In genomic region chr6:10518461-10519216, GRCh38 we compare ENCODE assay signal across 10 cellular contexts. TPM values are rescaled to one million over a fixed set of nuclear protein-coding genes. Genes with fewer than 3 reads are reported as not detected.
DNase-seq lines count a peak whose midpoint lies in the region; ATAC-seq and TF ChIP-seq lines count a peak whose summit lies in the region.
"Had no signal": no experiment of that assay in that cellular context is flagged by ENCODE, and none has a peak within 500 bp of the region (broad histone marks: within the 10 kb centered on the region; RNA-seq: fewer than 3 reads in every experiment).

No MANE protein-coding gene starts in this region.

- H3K9me3 ChIP-seq in BLaER1 treated with 17β-estradiol and CSF1 and Interleukin-3, amounts not matched to agents 10 nM and 100 nM (replicated peaks in 1 of 11): no peaks in the 10 kb centered on the region
- no peaks in the 10 kb centered on the region for H3K9me3 ChIP-seq in right lobe of liver

- peak overlapping the region in 6 of 11 experiments; percentile 45 to 74 (median 59); a peak in 11 of 22 replicates for H3K4me2 ChIP-seq in BLaER1 treated with 17β-estradiol and CSF1 and Interleukin-3, amounts not matched to agents 10 nM and 100 nM

- H3K4me1 ChIP-seq in BLaER1 treated with 17β-estradiol and CSF1 and Interleukin-3, amounts not matched to agents 10 nM and 100 nM: peaks cover 0 to 38% (median 16%) of the 10 kb centered on the region in 10 experiments; a peak in 10 of 20 replicates
- H3K4me1 ChIP-seq in right lobe of liver: no peaks in the 10 kb centered on the region

- TF ChIP-seq POLR2A in right lobe of liver (IDR thresholded peaks at IDR 0.05): no peak

- intact Hi-C loops in right lobe of liver (cut with DNase I): no loop called here

- DNase-seq in M059J (ENCODE audit: low read depth) (peak; percentile 73), astrocyte of the spinal cord (ENCODE audit: low read depth, low spot score) (peak; percentile 40), right lobe of liver (no peak), NCI-H446 (lab: John Stamatoyannopoulos, UW) (no peak), COLO829 (ENCODE audit: low spot score) (no peak)
- no peak for DNase-seq in activated naive CD4-positive, alpha-beta T cell (lab: John Stamatoyannopoulos, UW)
- DNase-seq: CD4-positive, CD25-positive, alpha-beta regulatory T cell; stimulated activated CD4-positive, alpha-beta T cell treated with anti-CD3 and anti-CD28 coated beads, Interleukin-2, amount 100 ng/mL, for 48 hours had no signal

- no peaks in the 10 kb centered on the region for H3K27me3 ChIP-seq in BLaER1 treated with 17β-estradiol and CSF1 and Interleukin-3, amounts not matched to agents 10 nM and 100 nM
- H3K27me3 ChIP-seq in right lobe of liver: no peaks in the 10 kb centered on the region

- 49% methylated on average over 5 of the region's 7 CpGs for WGBS in right lobe of liver (ENCODE audit: insufficient coverage, low coverage, low lambda C conversion rate, missing lambda C conversion rate)

- no peak overlapping the region for H3K4me3 ChIP-seq in BLaER1 treated with 17β-estradiol and CSF1 and Interleukin-3, amounts not matched to agents 10 nM and 100 nM
- H3K4me3 ChIP-seq in astrocyte of the spinal cord (ENCODE audit: low read depth, low read length) (no peak overlapping the region), right lobe of liver (no peak overlapping the region)

- TF ChIP-seq CTCF in astrocyte of the spinal cord (IDR thresholded peaks at IDR 0.05; ENCODE audit: low read depth, low read length) (no peak), right lobe of liver (IDR thresholded peaks at IDR 0.05) (no peak)

- H3K36me3 ChIP-seq in BLaER1 treated with 17β-estradiol and CSF1 and Interleukin-3, amounts not matched to agents 10 nM and 100 nM: no peaks in the 10 kb centered on the region
- no peaks in the 10 kb centered on the region for H3K36me3 ChIP-seq in right lobe of liver

- ATAC-seq in right lobe of liver (peak; percentile 51 to 72 (median 61)), HG02571 (IDR thresholded peaks at IDR 0.05; ENCODE audit: unreplicated experiment) (no peak)

- no peaks in the 10 kb centered on the region for H4K20me1 ChIP-seq in BLaER1 treated with 17β-estradiol and CSF1 and Interleukin-3, amounts not matched to agents 10 nM and 100 nM

- in situ Hi-C loops in astrocyte of the spinal cord (cut with HindIII; ENCODE audit: low sequenced_read_pairs): no loop called here

- H3K9ac ChIP-seq in BLaER1 treated with 17β-estradiol and CSF1 and Interleukin-3, amounts not matched to agents 10 nM and 100 nM: no peak overlapping the region

- H3K27ac ChIP-seq in BLaER1 treated with 17β-estradiol and CSF1 and Interleukin-3, amounts not matched to agents 10 nM and 100 nM: peak overlapping the region in 9 of 11 experiments; percentile 19 to 65 (median 51); a peak in 13 of 22 replicates
- no peak overlapping the region for H3K27ac ChIP-seq in right lobe of liver

RNA-seq across cellular contexts. Expression of gene GCNT2, which starts 2.5 kb away (rescaled TPM):
- total RNA-seq in M059J (2014; rRNA removed; shearing (Covaris generic)): 22.2 and 22.5 TPM in 2 replicates
- total RNA-seq in right lobe of liver: 10 to 100 TPM in 2 of 6 experiments, 1 to 10 TPM in 4; 6.6 to 10.5 (median 9.3) TPM

Comparison
In these comparisons a context has a peak if more than half of its experiments do, and no peak if none do; other contexts are left out.
1. H3K27ac ChIP-seq: peak in BLaER1 treated with 17β-estradiol and CSF1 and Interleukin-3, amounts not matched to agents 10 nM and 100 nM (9 of 11); none in right lobe of liver (0 of 3).
2. DNase-seq: peak in M059J (single experiment) and astrocyte of the spinal cord (single experiment); none in right lobe of liver (0 of 3), NCI-H446 (0 of 2), activated naive CD4-positive, alpha-beta T cell (0 of 4) and COLO829 (single experiment).